Comparison of ENCODE assay signal across 1 cellular context in genomic region chr10:122374859-122375721, GRCh38.
TF ChIP-seq lines count a peak whose summit lies in the region.

No MANE protein-coding gene starts in this region.

TF ChIP-seq in GM12878, 131 proteins besides CTCF, POLR2A, EP300 and RAD21 (continued from another document):
- TF ChIP-seq ZBTB4 (CRISPR knock-in tag; IDR thresholded peaks at IDR 0.05) (no peak), PML (IDR thresholded peaks at IDR 0.05; ENCODE audit: low read length) (no peak), RAD51 (IDR thresholded peaks at IDR 0.05) (no peak), ESRRA (IDR thresholded peaks at IDR 0.05; ENCODE audit: low read length) (no peak), ZSCAN29 (IDR thresholded peaks at IDR 0.05) (no peak), CREM (IDR thresholded peaks at IDR 0.05; ENCODE audit: low read depth) (0 out of 2 replicates have a peak, but pooled peaks have one; percentile 26), BCL3 (IDR thresholded peaks at IDR 0.05; ENCODE audit: borderline replicate concordance, insufficient read depth, low read depth, low read length, poor library complexity, severe bottlenecking) (peak; percentile 22), CEBPB (IDR thresholded peaks at IDR 0.05; ENCODE audit: borderline replicate concordance in 1 of 2, low read depth in 2 of 2, low read length in 2 of 2) (0 out of 4 replicates have a peak, but pooled peaks of 1 of the 2 experiments have one; percentile 57), ZNF217 (IDR thresholded peaks at IDR 0.05) (no peak), TCF7 (IDR thresholded peaks at IDR 0.05; ENCODE audit: borderline replicate concordance) (no peak), HDAC2 (IDR thresholded peaks at IDR 0.05) (no peak), TCF12 (IDR thresholded peaks at IDR 0.05; ENCODE audit: low read depth, low read length) (peak; percentile 84), SRF (IDR thresholded peaks at IDR 0.05; ENCODE audit: low read depth in 2 of 2, low read length in 2 of 2) (no peak), CBFB (IDR thresholded peaks at IDR 0.05; ENCODE audit: low read depth) (peak; percentile 91), NR2C1 (IDR thresholded peaks at IDR 0.05) (no peak), MTA2 (IDR thresholded peaks at IDR 0.05; ENCODE audit: low read depth) (peak; percentile 73; the same call in 1 of the 2 replicates), EED (IDR thresholded peaks at IDR 0.05; ENCODE audit: low read depth) (peak; percentile 88), NRF1 (conservative IDR thresholded peaks at IDR 0.05; ENCODE audit: low read depth, low read length) (no peak), MEF2B (IDR thresholded peaks at IDR 0.05; ENCODE audit: partially characterized antibody, poor library complexity, severe bottlenecking) (peak; percentile 43), FOXM1 (IDR thresholded peaks at IDR 0.05; ENCODE audit: low read depth, low read length) (peak; percentile 74), ZBED1 (IDR thresholded peaks at IDR 0.05; ENCODE audit: borderline replicate concordance) (peak; percentile 63; the same call in 1 of the 2 replicates), NR2C2 (IDR thresholded peaks at IDR 0.05; ENCODE audit: borderline replicate concordance, control insufficient read depth, insufficient read length, low read depth) (no peak), WRNIP1 (IDR thresholded peaks at IDR 0.05; ENCODE audit: borderline replicate concordance, low read depth, low read length) (no peak), GATAD2B (conservative IDR thresholded peaks at IDR 0.05; ENCODE audit: low read depth) (no peak), ZZZ3 (IDR thresholded peaks at IDR 0.05; ENCODE audit: control insufficient read depth, insufficient read length, low read depth) (no peak), CBX5 (IDR thresholded peaks at IDR 0.05; ENCODE audit: low read depth) (0 out of 2 replicates have a peak, but pooled peaks have one; percentile 73), MXI1 (IDR thresholded peaks at IDR 0.05; ENCODE audit: low read depth, low read length) (no peak), SMC3 (IDR thresholded peaks at IDR 0.05; ENCODE audit: borderline replicate concordance, low read length) (no peak), BHLHE40 (IDR thresholded peaks at IDR 0.05; ENCODE audit: borderline replicate concordance in 1 of 2, low read depth in 2 of 2, low read length in 1 of 2) (peak in 1 of 2 experiments; percentile 43; a peak in 2 of 4 replicates), SIN3A (IDR thresholded peaks at IDR 0.05; ENCODE audit: low read depth, low read length) (no peak), ZNF384 (IDR thresholded peaks at IDR 0.05; ENCODE audit: borderline replicate concordance, low read depth, low read length) (no peak), NFYA (IDR thresholded peaks at IDR 0.05; ENCODE audit: borderline replicate concordance, low read depth, low read length) (no peak), GABPA (IDR thresholded peaks at IDR 0.05; ENCODE audit: low read depth) (0 out of 2 replicates have a peak, but pooled peaks have one; percentile 18), BCL11A (IDR thresholded peaks at IDR 0.05; ENCODE audit: low read depth, low read length) (peak; percentile 80), NFIC (IDR thresholded peaks at IDR 0.05; ENCODE audit: low read depth, low read length) (peak; percentile 69), IKZF2 (IDR thresholded peaks at IDR 0.05) (peak; percentile 76 to 86), SP1 (IDR thresholded peaks at IDR 0.05; ENCODE audit: low read depth, low read length) (no peak), STAT1 (conservative IDR thresholded peaks at IDR 0.05) (no peak), ETV6 (conservative IDR thresholded peaks at IDR 0.05 in 1 of 2, IDR thresholded peaks at IDR 0.05 in 1 of 2; ENCODE audit: borderline replicate concordance in 1 of 2, low read depth in 1 of 2) (peak in 1 of 2 experiments; percentile 29; a peak in 1 of 4 replicates), POLR2AphosphoS2 (IDR thresholded peaks at IDR 0.05; ENCODE audit: low read depth, low read length) (no peak), POU2F2 (IDR thresholded peaks at IDR 0.05; ENCODE audit: borderline replicate concordance, low read depth, low read length) (no peak; the same call in 2 of the 3 replicates), NR2F1 (conservative IDR thresholded peaks at IDR 0.05) (peak; percentile 84), JUND (IDR thresholded peaks at IDR 0.05; ENCODE audit: low read depth, low read length) (peak; percentile 30; the same call in 1 of the 2 replicates), NKRF (conservative IDR thresholded peaks at IDR 0.05) (no peak)
- TF ChIP-seq, protein P1, sequence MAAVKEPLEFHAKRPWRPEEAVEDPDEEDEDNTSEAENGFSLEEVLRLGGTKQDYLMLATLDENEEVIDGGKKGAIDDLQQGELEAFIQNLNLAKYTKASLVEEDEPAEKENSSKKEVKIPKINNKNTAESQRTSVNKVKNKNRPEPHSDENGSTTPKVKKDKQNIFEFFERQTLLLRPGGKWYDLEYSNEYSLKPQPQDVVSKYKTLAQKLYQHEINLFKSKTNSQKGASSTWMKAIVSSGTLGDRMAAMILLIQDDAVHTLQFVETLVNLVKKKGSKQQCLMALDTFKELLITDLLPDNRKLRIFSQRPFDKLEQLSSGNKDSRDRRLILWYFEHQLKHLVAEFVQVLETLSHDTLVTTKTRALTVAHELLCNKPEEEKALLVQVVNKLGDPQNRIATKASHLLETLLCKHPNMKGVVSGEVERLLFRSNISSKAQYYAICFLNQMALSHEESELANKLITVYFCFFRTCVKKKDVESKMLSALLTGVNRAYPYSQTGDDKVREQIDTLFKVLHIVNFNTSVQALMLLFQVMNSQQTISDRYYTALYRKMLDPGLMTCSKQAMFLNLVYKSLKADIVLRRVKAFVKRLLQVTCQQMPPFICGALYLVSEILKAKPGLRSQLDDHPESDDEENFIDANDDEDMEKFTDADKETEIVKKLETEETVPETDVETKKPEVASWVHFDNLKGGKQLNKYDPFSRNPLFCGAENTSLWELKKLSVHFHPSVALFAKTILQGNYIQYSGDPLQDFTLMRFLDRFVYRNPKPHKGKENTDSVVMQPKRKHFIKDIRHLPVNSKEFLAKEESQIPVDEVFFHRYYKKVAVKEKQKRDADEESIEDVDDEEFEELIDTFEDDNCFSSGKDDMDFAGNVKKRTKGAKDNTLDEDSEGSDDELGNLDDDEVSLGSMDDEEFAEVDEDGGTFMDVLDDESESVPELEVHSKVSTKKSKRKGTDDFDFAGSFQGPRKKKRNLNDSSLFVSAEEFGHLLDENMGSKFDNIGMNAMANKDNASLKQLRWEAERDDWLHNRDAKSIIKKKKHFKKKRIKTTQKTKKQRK (IDR thresholded peaks at IDR 0.05; ENCODE audit: low read depth, low read length) = no peak
- TF ChIP-seq, protein P2, sequence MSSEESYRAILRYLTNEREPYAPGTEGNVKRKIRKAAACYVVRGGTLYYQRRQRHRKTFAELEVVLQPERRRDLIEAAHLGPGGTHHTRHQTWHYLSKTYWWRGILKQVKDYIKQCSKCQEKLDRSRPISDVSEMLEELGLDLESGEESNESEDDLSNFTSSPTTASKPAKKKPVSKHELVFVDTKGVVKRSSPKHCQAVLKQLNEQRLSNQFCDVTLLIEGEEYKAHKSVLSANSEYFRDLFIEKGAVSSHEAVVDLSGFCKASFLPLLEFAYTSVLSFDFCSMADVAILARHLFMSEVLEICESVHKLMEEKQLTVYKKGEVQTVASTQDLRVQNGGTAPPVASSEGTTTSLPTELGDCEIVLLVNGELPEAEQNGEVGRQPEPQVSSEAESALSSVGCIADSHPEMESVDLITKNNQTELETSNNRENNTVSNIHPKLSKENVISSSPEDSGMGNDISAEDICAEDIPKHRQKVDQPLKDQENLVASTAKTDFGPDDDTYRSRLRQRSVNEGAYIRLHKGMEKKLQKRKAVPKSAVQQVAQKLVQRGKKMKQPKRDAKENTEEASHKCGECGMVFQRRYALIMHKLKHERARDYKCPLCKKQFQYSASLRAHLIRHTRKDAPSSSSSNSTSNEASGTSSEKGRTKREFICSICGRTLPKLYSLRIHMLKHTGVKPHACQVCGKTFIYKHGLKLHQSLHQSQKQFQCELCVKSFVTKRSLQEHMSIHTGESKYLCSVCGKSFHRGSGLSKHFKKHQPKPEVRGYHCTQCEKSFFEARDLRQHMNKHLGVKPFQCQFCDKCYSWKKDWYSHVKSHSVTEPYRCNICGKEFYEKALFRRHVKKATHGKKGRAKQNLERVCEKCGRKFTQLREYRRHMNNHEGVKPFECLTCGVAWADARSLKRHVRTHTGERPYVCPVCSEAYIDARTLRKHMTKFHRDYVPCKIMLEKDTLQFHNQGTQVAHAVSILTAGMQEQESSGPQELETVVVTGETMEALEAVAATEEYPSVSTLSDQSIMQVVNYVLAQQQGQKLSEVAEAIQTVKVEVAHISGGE (CRISPR knock-in tag; IDR thresholded peaks at IDR 0.05) = no peak
- TF ChIP-seq, protein P3, sequence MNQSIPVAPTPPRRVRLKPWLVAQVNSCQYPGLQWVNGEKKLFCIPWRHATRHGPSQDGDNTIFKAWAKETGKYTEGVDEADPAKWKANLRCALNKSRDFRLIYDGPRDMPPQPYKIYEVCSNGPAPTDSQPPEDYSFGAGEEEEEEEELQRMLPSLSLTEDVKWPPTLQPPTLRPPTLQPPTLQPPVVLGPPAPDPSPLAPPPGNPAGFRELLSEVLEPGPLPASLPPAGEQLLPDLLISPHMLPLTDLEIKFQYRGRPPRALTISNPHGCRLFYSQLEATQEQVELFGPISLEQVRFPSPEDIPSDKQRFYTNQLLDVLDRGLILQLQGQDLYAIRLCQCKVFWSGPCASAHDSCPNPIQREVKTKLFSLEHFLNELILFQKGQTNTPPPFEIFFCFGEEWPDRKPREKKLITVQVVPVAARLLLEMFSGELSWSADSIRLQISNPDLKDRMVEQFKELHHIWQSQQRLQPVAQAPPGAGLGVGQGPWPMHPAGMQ (IDR thresholded peaks at IDR 0.05; ENCODE audit: borderline replicate concordance) = 0 out of 2 replicates have a peak, but pooled peaks have one; percentile 53
- TF ChIP-seq, protein P4, sequence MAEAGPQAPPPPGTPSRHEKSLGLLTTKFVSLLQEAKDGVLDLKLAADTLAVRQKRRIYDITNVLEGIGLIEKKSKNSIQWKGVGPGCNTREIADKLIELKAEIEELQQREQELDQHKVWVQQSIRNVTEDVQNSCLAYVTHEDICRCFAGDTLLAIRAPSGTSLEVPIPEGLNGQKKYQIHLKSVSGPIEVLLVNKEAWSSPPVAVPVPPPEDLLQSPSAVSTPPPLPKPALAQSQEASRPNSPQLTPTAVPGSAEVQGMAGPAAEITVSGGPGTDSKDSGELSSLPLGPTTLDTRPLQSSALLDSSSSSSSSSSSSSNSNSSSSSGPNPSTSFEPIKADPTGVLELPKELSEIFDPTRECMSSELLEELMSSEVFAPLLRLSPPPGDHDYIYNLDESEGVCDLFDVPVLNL (IDR thresholded peaks at IDR 0.05; ENCODE audit: low read depth, low read length) = no peak
